In genomic region chr4:85268146-85268545, GRCh38 we compare ENCODE assay signal across 9 cellular contexts.
"Had no signal": no experiment of that assay in that cellular context is flagged by ENCODE, and none has a peak within 500 bp of the region (broad histone marks: within the 10 kb centered on the region; RNA-seq: fewer than 3 reads in every experiment).

No MANE protein-coding gene starts in this region.

- ATAC-seq: K562 had no signal

- FAIRE-seq: H54, HTR-8/SVneo, K562 had no signal

- H3K4me3 ChIP-seq: K562 had no signal

- DNase-seq: GOT3, H9, HCEC 1CT, HFFc6, IMR-90, KG1 had no signal
